17 cellular contexts compared by ENCODE assay signal in the genomic region with DNA sequence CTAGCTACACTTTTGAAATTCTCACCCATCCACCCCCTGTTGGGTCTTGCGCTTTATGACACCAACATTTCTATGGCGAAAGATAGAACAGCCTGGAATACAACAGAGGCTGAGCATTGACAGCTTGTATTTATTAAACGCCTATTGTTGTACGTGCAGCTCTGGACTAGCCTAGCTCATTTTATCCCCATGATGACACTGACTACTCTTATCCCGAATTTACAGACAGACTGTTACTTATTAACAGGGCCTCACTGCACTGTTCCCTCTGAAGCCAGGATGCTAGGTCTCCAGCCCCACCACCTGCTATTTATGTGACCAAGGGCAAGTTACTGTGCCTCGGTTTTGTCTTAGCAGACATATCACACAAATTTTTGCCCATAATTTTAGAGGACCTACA. TPM values are rescaled to one million over a fixed set of nuclear protein-coding genes. Genes with fewer than 3 reads are reported as not detected.
A peak's percentile ranks its signal among the peaks of the same experiment; 100 is the strongest.
DNase-seq lines count a peak whose midpoint lies in the region; ATAC-seq and TF ChIP-seq lines count a peak whose summit lies in the region.
"Had no signal": no experiment of that assay in that cellular context is flagged by ENCODE, and none has a peak within 500 bp of the region (broad histone marks: within the 10 kb centered on the region; RNA-seq: fewer than 3 reads in every experiment).

No MANE protein-coding gene starts in this region.

- H4K20me1 ChIP-seq in OCI-LY3 (ENCODE audit: insufficient read depth, low read length) = peaks cover 30% of the 10 kb centered on the region

- H3K27ac ChIP-seq in OCI-LY3 (ENCODE audit: low read length) (no peak overlapping the region), aorta (ENCODE audit: low read depth in 1 of 2, low read length in 2 of 2) (no peak overlapping the region), A673 (ENCODE audit: low read depth, low read length, poor library complexity, severe bottlenecking) (no peak overlapping the region)

- peaks cover 12 to 26% of the 10 kb centered on the region in 2 donors for H3K36me3 Mint-ChIP-seq in activated T-cell treated with anti-CD3 and anti-CD28 coated beads, Interleukin-2, amount 50 U/mL, for 72 hours (ENCODE audit: insufficient read depth in 2 of 2)
- H3K36me3 Mint-ChIP-seq in osteocyte (ENCODE audit: unreplicated experiment) = no peaks in the 10 kb centered on the region

- peak overlapping the region; percentile 66; the same call in 1 of the 2 replicates for H2AFZ ChIP-seq in OCI-LY3 (ENCODE audit: low read depth, low read length)

- POLR2A ChIA-PET in A673 (lab: Charles Lee; ENCODE audit: low non-redundant PET) = no interaction called here

- H3K9me3 Mint-ChIP-seq in activated T-cell treated with anti-CD3 and anti-CD28 coated beads, Interleukin-2, amount 50 U/mL, for 72 hours = peaks cover 9 to 14% of the 10 kb centered on the region in 2 donors
- no peaks in the 10 kb centered on the region for H3K9me3 Mint-ChIP-seq in osteocyte (ENCODE audit: unreplicated experiment)

- peaks cover 42% of the 10 kb centered on the region for H3K4me1 Mint-ChIP-seq in activated T-cell treated with anti-CD3 and anti-CD28 coated beads, Interleukin-2, amount 50 U/mL, for 72 hours (ENCODE audit: low read depth)
- peaks cover 27% of the 10 kb centered on the region for H3K4me1 Mint-ChIP-seq in osteocyte (ENCODE audit: unreplicated experiment)

- H3K9me3 ChIP-seq in OCI-LY3 (ENCODE audit: insufficient read depth, low read length) (0 out of 2 replicates have a peak, but pooled peaks cover 2% of the 10 kb centered on the region), aorta (ENCODE audit: control insufficient read depth, low read length) (no peaks in the 10 kb centered on the region), A673 (ENCODE audit: low read depth, low read length, poor library complexity, severe bottlenecking) (peaks cover 1% of the 10 kb centered on the region)
- H3K9me3 ChIP-seq: transverse colon had no signal

- 92 to 93% methylated on average over 6 of the region's 6 CpGs for WGBS in aorta, 2 donors

- H3K4me3 ChIP-seq in OCI-LY3 (ENCODE audit: low read length) (no peak overlapping the region), epithelial cell of proximal tubule (ENCODE audit: low read depth, low read length) (peak overlapping the region; percentile 78), aorta (ENCODE audit: low read length in 2 of 2) (no peak overlapping the region), A673 (ENCODE audit: low read depth, low read length, poor library complexity, severe bottlenecking) (no peak overlapping the region)

- no peak for DNase-seq in activated T-cell treated with anti-CD3 and anti-CD28 coated beads, Interleukin-2, amount 50 U/mL, for 72 hours
- no peak for DNase-seq in activated T-cell treated with anti-CD3 and anti-CD28 coated beads, Interleukin-2, amount 50 U/mL, for 48 hours
- DNase-seq in epithelial cell of proximal tubule (ENCODE audit: low read depth) = peak; percentile 37
- DNase-seq in osteocyte (ENCODE audit: extremely low spot score, unreplicated experiment) = no peak
- DNase-seq in aorta = no peak
- no peak for DNase-seq in A673 (ENCODE audit: low spot score)
- DNase-seq: DMS153; mammary epithelial cell; NCI-H2029 treated with DMSO at 0.1 percent for 48 hours; NCI-H774; stimulated activated CD4-positive, alpha-beta T cell treated with anti-CD3 and anti-CD28 coated beads, Interleukin-2, amount 100 ng/mL, for 24 hours; stimulated activated CD8-positive, alpha-beta memory T cell treated with anti-CD3 and anti-CD28 coated beads, Interleukin-4, amount 100 ng/mL, for 48 hours; transverse colon had no signal

- intact Hi-C loops in aorta (cut with DNase I) = loop anchor here in 1 of 2 donors (10.0 kb wide), 1 partner anchor 88 kb away; the partner anchor contains the start of genes LIAS and RPL9
- intact Hi-C loops in A673 (cut with micrococcal nuclease; ENCODE audit: unreplicated experiment) = no loop called here

- no peak for ATAC-seq in activated T-cell treated with anti-CD3 and anti-CD28 coated beads, Interleukin-2, amount 50 U/mL, for 72 hours (replicated peaks in 1 of 2)
- no peak for ATAC-seq in aorta (ENCODE audit: low FRiP score)
- no peak for ATAC-seq in HG03378 (IDR thresholded peaks at IDR 0.05; ENCODE audit: unreplicated experiment)

- BruUV-seq in A673 (replicated peaks; lab: Mats Ljungman, UMichigan) = no TSS peak

- no peaks in the 10 kb centered on the region for H3K27me3 Mint-ChIP-seq in activated T-cell treated with anti-CD3 and anti-CD28 coated beads, Interleukin-2, amount 50 U/mL, for 72 hours (ENCODE audit: low read depth)
- H3K27me3 Mint-ChIP-seq in osteocyte (ENCODE audit: unreplicated experiment) = peaks cover 10% of the 10 kb centered on the region
- H3K27me3 Mint-ChIP-seq: dendritic cell treated with granulocyte-macrophage colony-stimulating factor and Interleukin-4, amounts not matched to agents 40 ng/mL and 50 ng/mL, for 4 days had no signal

- peak overlapping the region; percentile 98 for H3K4me2 ChIP-seq in OCI-LY3 (ENCODE audit: low read length)

- peaks cover 3% of the 10 kb centered on the region for H3K36me3 ChIP-seq in OCI-LY3 (replicated peaks; ENCODE audit: low read depth, low read length)
- no peaks in the 10 kb centered on the region for H3K36me3 ChIP-seq in aorta (ENCODE audit: control insufficient read depth in 1 of 2, insufficient read depth in 2 of 2, low read length in 1 of 2)
- H3K36me3 ChIP-seq in A673 (ENCODE audit: insufficient read depth, low read length, poor library complexity, severe bottlenecking) = no peaks in the 10 kb centered on the region
- H3K36me3 ChIP-seq: transverse colon had no signal

- peaks cover 40% of the 10 kb centered on the region for H3K79me2 ChIP-seq in OCI-LY3 (ENCODE audit: low read length)

- H3K4me3 Mint-ChIP-seq in activated T-cell treated with anti-CD3 and anti-CD28 coated beads, Interleukin-2, amount 50 U/mL, for 72 hours = peak overlapping the region; percentile 98 to 100
- peak overlapping the region; percentile 93 for H3K4me3 Mint-ChIP-seq in osteocyte (ENCODE audit: unreplicated experiment)

- H3K4me1 ChIP-seq in OCI-LY3 (ENCODE audit: low read length) (peaks cover 20% of the 10 kb centered on the region), aorta (ENCODE audit: control insufficient read depth in 1 of 2, insufficient read depth in 2 of 2, low read length in 2 of 2) (peaks cover 0 to 3% of the 10 kb centered on the region in 2 donors), A673 (ENCODE audit: insufficient read depth, low read length, poor library complexity, severe bottlenecking) (peaks cover 5% of the 10 kb centered on the region)

- no peak overlapping the region for H3K9ac ChIP-seq in OCI-LY3 (ENCODE audit: low read length)

- H3K27ac Mint-ChIP-seq in activated T-cell treated with anti-CD3 and anti-CD28 coated beads, Interleukin-2, amount 50 U/mL, for 72 hours = peak overlapping the region; percentile 53
- H3K27ac Mint-ChIP-seq in osteocyte (ENCODE audit: unreplicated experiment) = no peak overlapping the region

- H3K27me3 ChIP-seq in OCI-LY3 (ENCODE audit: low read depth, low read length) (no peaks in the 10 kb centered on the region), aorta (ENCODE audit: control insufficient read depth in 1 of 2, insufficient read depth in 2 of 2, low read length in 1 of 2) (no peaks in the 10 kb centered on the region), A673 (replicated peaks; ENCODE audit: insufficient read depth, low read depth, low read length, poor library complexity) (no peaks in the 10 kb centered on the region)
- H3K27me3 ChIP-seq: transverse colon had no signal

- TF ChIP-seq CTCF in OCI-LY3 (IDR thresholded peaks at IDR 0.05; ENCODE audit: low read depth, low read length) (no peak), epithelial cell of proximal tubule (conservative IDR thresholded peaks at IDR 0.05; ENCODE audit: low read depth, low read length) (no peak), osteocyte (IDR thresholded peaks at IDR 0.05) (no peak), A673 (conservative IDR thresholded peaks at IDR 0.05; ENCODE audit: low read depth, low read length) (no peak)

- CTCF ChIA-PET in A673 (lab: Charles Lee) = no interaction called here

RNA-seq across cellular contexts. Expression of gene RFC1, which starts 1.0 kb away (rescaled TPM):
- 100 to 1,000 TPM; 111 to 134 TPM for total RNA-seq in activated T-cell treated with anti-CD3 and anti-CD28 coated beads, Interleukin-2, amount 50 U/mL, for 72 hours
- total RNA-seq in epithelial cell of proximal tubule (31.6 and 39.6 TPM in 2 replicates), osteocyte (44.6 and 48.8 TPM in 2 replicates), aorta (10 to 100 TPM; 36.3 to 58.3 TPM), A673 (2021) (71.8 and 76.0 TPM in 2 replicates)
- polyA plus RNA-seq in aorta = 10 to 100 TPM; 13.0 to 14.1 TPM

RNA-seq across cellular contexts. Expression of gene KLB, which starts 39.6 kb away (rescaled TPM):
- total RNA-seq in activated T-cell treated with anti-CD3 and anti-CD28 coated beads, Interleukin-2, amount 50 U/mL, for 72 hours = not detected
- total RNA-seq in epithelial cell of proximal tubule = not detected in 2 replicates
- total RNA-seq in osteocyte = not detected in 2 replicates
- not detected for total RNA-seq in aorta
- polyA plus RNA-seq in aorta = under 1 TPM in 1 of 2 donors, not detected in 1; 0.13 TPM
- total RNA-seq in A673 (2021) = not detected in 2 replicates
- total RNA-seq: posterior vena cava had no signal
- polyA plus RNA-seq: mammary epithelial cell had no signal
